Comparison of ENCODE assay signal across 1 cellular context in genomic region chr6:35401514-35401913, GRCh38.
TF ChIP-seq lines count a peak whose summit lies in the region.

No MANE protein-coding gene starts in this region.

TF ChIP-seq in GM12878, 131 proteins besides CTCF, POLR2A, EP300 and RAD21:
- TF ChIP-seq SKIL (IDR thresholded peaks at IDR 0.05; ENCODE audit: low read depth, poor library complexity, severe bottlenecking), result no peak
- TF ChIP-seq ZNF687 (IDR thresholded peaks at IDR 0.05), result no peak
- TF ChIP-seq NR2C1 (IDR thresholded peaks at IDR 0.05), result no peak
- no peak for TF ChIP-seq IRF4 (IDR thresholded peaks at IDR 0.05; ENCODE audit: low read depth, low read length)
- no peak for TF ChIP-seq ZBTB40 (IDR thresholded peaks at IDR 0.05; ENCODE audit: borderline replicate concordance)
- no peak for TF ChIP-seq MTA3 (IDR thresholded peaks at IDR 0.05; ENCODE audit: borderline replicate concordance, low read length)
- no peak for TF ChIP-seq USF1 (IDR thresholded peaks at IDR 0.05; ENCODE audit: borderline replicate concordance, extremely low read length, insufficient read depth, low read depth, low read length)
